Comparison of ENCODE assay signal across 20 cellular contexts in genomic region chr20:43988867-43989266, GRCh38.
DNase-seq lines count a peak whose midpoint lies in the region; ATAC-seq and TF ChIP-seq lines count a peak whose summit lies in the region.
"Had no signal": no experiment of that assay in that cellular context is flagged by ENCODE, and none has a peak within 500 bp of the region (broad histone marks: within the 10 kb centered on the region; RNA-seq: fewer than 3 reads in every experiment).

No MANE protein-coding gene starts in this region.

- peak overlapping the region; percentile 25 for H3K27ac Mint-ChIP-seq in stimulated activated memory B cell treated with anti-CD40 and anti-IgM and Interleukin-4, amounts not matched to agents 10 μg/mL and 1 μg/mL and 100 μg/mL, for 72 hours
- H3K27ac Mint-ChIP-seq: CD8-positive, alpha-beta T cell had no signal

- H3K4me1 Mint-ChIP-seq in stimulated activated memory B cell treated with anti-CD40 and anti-IgM and Interleukin-4, amounts not matched to agents 10 μg/mL and 1 μg/mL and 100 μg/mL, for 72 hours, result no peaks in the 10 kb centered on the region

- H3K9me3 ChIP-seq in PC-3 (ENCODE audit: low read length) (no peaks in the 10 kb centered on the region), uterus (no peaks in the 10 kb centered on the region)

- TF ChIP-seq POLR2A in uterus (IDR thresholded peaks at IDR 0.05), result no peak

- CTCF ChIA-PET in PC-3 (lab: Charles Lee), result interaction anchor here (0.7 kb wide), 1 partner anchor 144 kb away, joined by 3 read pairs; no protein-coding TSS in a partner anchor

- H3K36me3 Mint-ChIP-seq in stimulated activated memory B cell treated with anti-CD40 and anti-IgM and Interleukin-4, amounts not matched to agents 10 μg/mL and 1 μg/mL and 100 μg/mL, for 72 hours, result no peaks in the 10 kb centered on the region
- H3K36me3 Mint-ChIP-seq: CD8-positive, alpha-beta T cell had no signal

- no peaks in the 10 kb centered on the region for H3K79me2 ChIP-seq in PC-3 (ENCODE audit: low read length)

- no peaks in the 10 kb centered on the region for H4K20me1 ChIP-seq in PC-3 (ENCODE audit: low read length)

- H3K9me2 ChIP-seq in PC-3 (replicated peaks; ENCODE audit: low read length), result no peaks in the 10 kb centered on the region

- no peaks in the 10 kb centered on the region for H3K4me1 ChIP-seq in PC-3 (ENCODE audit: insufficient read depth, low read length)
- H3K4me1 ChIP-seq in uterus, result no peaks in the 10 kb centered on the region
- H3K4me1 ChIP-seq: tibial nerve had no signal

- TF ChIP-seq CTCF in PC-3 (conservative IDR thresholded peaks at IDR 0.05; ENCODE audit: low read depth, low read length), result no peak
- TF ChIP-seq CTCF in choroid plexus epithelial cell (conservative IDR thresholded peaks at IDR 0.05; ENCODE audit: low read depth, low read length), result peak; percentile 49
- no peak for TF ChIP-seq CTCF in uterus (IDR thresholded peaks at IDR 0.05)

- H3F3A ChIP-seq in PC-3 (ENCODE audit: low read length, unreplicated experiment), result no peaks in the 10 kb centered on the region

- H3K9ac ChIP-seq in PC-3 (ENCODE audit: low read length), result no peak overlapping the region

- no peak overlapping the region for H3K4me2 ChIP-seq in PC-3 (ENCODE audit: low read length)

- DNase-seq in GM03348 (ENCODE audit: low spot score), result peak; percentile 27
- no peak for DNase-seq in PC-3
- DNase-seq in choroid plexus epithelial cell (ENCODE audit: low read depth), result peak; percentile 57
- no peak for DNase-seq in NCI-H2081 treated with DMSO at 0.1 percent for 48 hours (lab: John Stamatoyannopoulos, UW)
- no peak for DNase-seq in GM19240 (ENCODE audit: insufficient read length, low spot score)
- DNase-seq in uterus, result no peak
- DNase-seq: activated naive CD4-positive, alpha-beta T cell; CD8-positive, alpha-beta T cell; DMS79 treated with DMSO at 0.1 percent for 48 hours; effector memory CD4-positive, alpha-beta T cell; foreskin melanocyte; H9; naive thymus-derived CD4-positive, alpha-beta T cell; NCI-H1694; NCI-H446 treated with DMSO at 0.1 percent for 48 hours; posterior cingulate gyrus; small intestine; stimulated activated CD4-positive, alpha-beta T cell treated with anti-CD3 and anti-CD28 coated beads, Interleukin-4, amount 100 ng/mL, for 4 hours had no signal

- H3K27me3 Mint-ChIP-seq in stimulated activated memory B cell treated with anti-CD40 and anti-IgM and Interleukin-4, amounts not matched to agents 10 μg/mL and 1 μg/mL and 100 μg/mL, for 72 hours, result no peaks in the 10 kb centered on the region

- intact Hi-C loops in PC-3 (cut with micrococcal nuclease) (no loop called here), uterus (cut with DNase I; ENCODE audit: low total_unique reads) (no loop called here)

- POLR2A ChIA-PET in PC-3 (lab: Charles Lee; ENCODE audit: unreplicated experiment), result interaction anchor here (0.7 kb wide), 1 partner anchor 154 kb away, joined by 3 read pairs; no protein-coding TSS in a partner anchor

- no TSS peak for BruUV-seq in PC-3 (replicated peaks; lab: Mats Ljungman, UMichigan)

- no peaks in the 10 kb centered on the region for H3K9me3 Mint-ChIP-seq in stimulated activated memory B cell treated with anti-CD40 and anti-IgM and Interleukin-4, amounts not matched to agents 10 μg/mL and 1 μg/mL and 100 μg/mL, for 72 hours

- no peak overlapping the region for H3K27ac ChIP-seq in PC-3 (ENCODE audit: low read length)
- no peak overlapping the region for H3K27ac ChIP-seq in uterus
- H3K27ac ChIP-seq: tibial nerve had no signal

- no peak overlapping the region for H3K4me3 Mint-ChIP-seq in stimulated activated memory B cell treated with anti-CD40 and anti-IgM and Interleukin-4, amounts not matched to agents 10 μg/mL and 1 μg/mL and 100 μg/mL, for 72 hours
- H3K4me3 Mint-ChIP-seq: CD8-positive, alpha-beta T cell; H9 had no signal

- H3K36me3 ChIP-seq in PC-3 (ENCODE audit: low read depth, low read length) (no peaks in the 10 kb centered on the region), uterus (no peaks in the 10 kb centered on the region)
- H3K36me3 ChIP-seq: tibial nerve had no signal

- H2AFZ ChIP-seq in PC-3 (ENCODE audit: low read length), result no peak overlapping the region

- no peaks in the 10 kb centered on the region for H3K27me3 ChIP-seq in PC-3 (ENCODE audit: low read length)
- H3K27me3 ChIP-seq in uterus, result no peaks in the 10 kb centered on the region
- H3K27me3 ChIP-seq: tibial nerve had no signal

- no peak overlapping the region for H3K4me3 ChIP-seq in PC-3 (ENCODE audit: low read length)
- no peak overlapping the region for H3K4me3 ChIP-seq in choroid plexus epithelial cell (ENCODE audit: low read depth, low read length)
- no peak overlapping the region for H3K4me3 ChIP-seq in uterus
- H3K4me3 ChIP-seq: tibial nerve had no signal

- ATAC-seq in PC-3, result peak; percentile 33; the same call in 1 of the 2 replicates
- ATAC-seq in stimulated activated memory B cell treated with anti-CD40 and anti-IgM and Interleukin-4, amounts not matched to agents 10 μg/mL and 1 μg/mL and 100 μg/mL, for 72 hours, result no peak
- ATAC-seq: CD8-positive, alpha-beta T cell; naive thymus-derived CD4-positive, alpha-beta T cell had no signal

Comparison
In these comparisons a context has a peak if more than half of its experiments do, and no peak if none do; other contexts are left out.
1. DNase-seq: peak in GM03348 (single experiment) and choroid plexus epithelial cell (single experiment); none in PC-3 (single experiment), NCI-H2081 treated with DMSO at 0.1 percent for 48 hours (single experiment), GM19240 (single experiment) and uterus (0 of 2).